23 cellular contexts compared by ENCODE assay signal in the genomic region with DNA sequence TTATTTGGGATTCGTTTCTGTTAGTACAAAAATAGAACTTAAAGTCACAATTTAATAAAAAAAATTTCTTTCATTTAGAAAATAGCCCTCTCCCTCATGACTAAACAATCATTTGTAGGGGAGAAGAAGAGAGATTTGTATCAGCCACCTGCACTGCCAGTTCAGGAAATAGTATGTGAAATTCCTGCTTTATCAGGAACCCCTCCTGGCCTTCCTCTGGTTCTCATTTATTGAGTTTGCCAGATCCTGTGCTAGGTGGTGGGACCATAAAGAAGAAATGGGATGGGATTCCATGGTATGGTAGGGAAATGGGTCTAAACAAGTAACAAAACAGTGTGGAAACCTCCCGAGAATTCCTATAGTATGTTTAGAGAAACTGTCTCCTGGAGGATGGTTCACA.
"Had no signal": no experiment of that assay in that cellular context is flagged by ENCODE, and none has a peak within 500 bp of the region (broad histone marks: within the 10 kb centered on the region; RNA-seq: fewer than 3 reads in every experiment).

No MANE protein-coding gene starts in this region.

- H3K9me3 ChIP-seq: gastrocnemius medialis, left ventricle myocardium inferior, lower lobe of right lung, mucosa of descending colon, prostate gland, right lobe of liver, spleen, stomach, thoracic aorta had no signal

- ATAC-seq: esophagus mucosa, gastrocnemius medialis, left cardiac atrium, lower lobe of right lung, mucosa of descending colon, natural killer cell, right lobe of liver had no signal

- H3K36me3 ChIP-seq: cardiac muscle cell, gastrocnemius medialis, left ventricle myocardium inferior, lower lobe of right lung, prostate gland, right lobe of liver, spleen, stomach, thoracic aorta had no signal

- H3K4me1 ChIP-seq: right lobe of liver, spleen had no signal

- H3K9ac ChIP-seq: parathyroid adenoma had no signal

- H3K4me3 ChIP-seq: cardiac muscle cell, gastrocnemius medialis, left ventricle myocardium inferior, lower lobe of right lung, mucosa of descending colon, prostate gland, right lobe of liver, spleen, stomach, thoracic aorta had no signal

- H3K27me3 ChIP-seq: cardiac muscle cell, gastrocnemius medialis, right lobe of liver, spleen, stomach had no signal

- H2AFZ ChIP-seq: parathyroid adenoma had no signal

- DNase-seq: effector CD4-positive, alpha-beta T cell; endodermal cell; gastrocnemius medialis; immature natural killer cell; left cardiac atrium; left ventricle myocardium inferior; lower lobe of right lung; mucosa of descending colon; natural killer cell; retina; right lobe of liver; spleen; stimulated activated CD4-positive, alpha-beta T cell treated with anti-CD3 and anti-CD28 coated beads, Interleukin-2, amount 100 ng/mL, for 24 hours; stimulated activated CD4-positive, alpha-beta T cell treated with anti-CD3 and anti-CD28 coated beads, Interleukin-4, amount 100 ng/mL, for 4 hours; stimulated activated naive CD4-positive, alpha-beta T cell; stomach; substantia nigra; trophoblast cell had no signal

- H3K79me2 ChIP-seq: parathyroid adenoma had no signal

- H3K27ac ChIP-seq: cardiac muscle cell, gastrocnemius medialis, left ventricle myocardium inferior, lower lobe of right lung, parathyroid adenoma, prostate gland, right lobe of liver, spleen, stomach had no signal
